14 cellular contexts compared by ENCODE assay signal in genomic region chr1:226813671-226814591, GRCh38. TPM values are rescaled to one million over a fixed set of nuclear protein-coding genes. Genes with fewer than 3 reads are reported as not detected.
DNase-seq lines count a peak whose midpoint lies in the region; ATAC-seq, FAIRE-seq and TF ChIP-seq lines count a peak whose summit lies in the region.
"Had no signal": no experiment of that assay in that cellular context is flagged by ENCODE, and none has a peak within 500 bp of the region (broad histone marks: within the 10 kb centered on the region; RNA-seq: fewer than 3 reads in every experiment).

No MANE protein-coding gene starts in this region.

- TF ChIP-seq EP300 in gastroesophageal sphincter (IDR thresholded peaks at IDR 0.05), result no peak

- FAIRE-seq in pancreas (lab: Jason Lieb, UNC), result no peak
- FAIRE-seq: endometrium had no signal

- intact Hi-C loops in pancreas (cut with DNase I), result no loop called here

- WGBS in gastroesophageal sphincter (ENCODE audit: low coverage in 1 of 2), 2 donors, result 81 to 86% methylated on average over 3 to 7 of the region's 7 CpGs
- 79 to 87% methylated on average over 7 of the region's 7 CpGs for WGBS in pancreas, 2 donors

- H3K36me3 ChIP-seq in gastroesophageal sphincter, result no peaks in the 10 kb centered on the region
- no peaks in the 10 kb centered on the region for H3K36me3 ChIP-seq in skeletal muscle tissue (ENCODE audit: control insufficient read depth in 3 of 3, insufficient read depth in 3 of 3, low read length in 3 of 3)
- no peaks in the 10 kb centered on the region for H3K36me3 ChIP-seq in pancreas
- H3K36me3 ChIP-seq: right lobe of liver had no signal

- H3K4me3 ChIP-seq in gastroesophageal sphincter, result no peak overlapping the region
- no peak overlapping the region for H3K4me3 ChIP-seq in skeletal muscle tissue (ENCODE audit: low read length in 3 of 3)
- H3K4me3 ChIP-seq in pancreas, result no peak overlapping the region
- H3K4me3 ChIP-seq: right lobe of liver had no signal

- H3K9me3 ChIP-seq in gastroesophageal sphincter, result no peaks in the 10 kb centered on the region
- H3K9me3 ChIP-seq in skeletal muscle tissue (ENCODE audit: control insufficient read depth in 3 of 3, low read length in 3 of 3), result no peaks in the 10 kb centered on the region
- no peaks in the 10 kb centered on the region for H3K9me3 ChIP-seq in pancreas
- H3K9me3 ChIP-seq: right lobe of liver had no signal

- CTCF ChIA-PET in RWPE1 (lab: Yijun Ruan, JAX), result interaction anchor here (0.6 to 1.7 kb wide), 4 partner anchors 14 to 569 kb away, joined by 4 to 9 read pairs (median 4); no protein-coding TSS in a partner anchor

- H3K27me3 ChIP-seq in gastroesophageal sphincter (no peaks in the 10 kb centered on the region), skeletal muscle tissue (ENCODE audit: control insufficient read depth in 3 of 3, insufficient read depth in 3 of 3, low read length in 3 of 3) (no peaks in the 10 kb centered on the region), pancreas (no peaks in the 10 kb centered on the region)
- H3K27me3 ChIP-seq: right lobe of liver had no signal

- POLR2A ChIA-PET in RWPE1 (lab: Yijun Ruan, JAX; ENCODE audit: low non-redundant PET), result interaction anchor here (1.1 kb wide), 1 partner anchor 108 kb away, joined by 3 read pairs; no protein-coding TSS in a partner anchor

- TF ChIP-seq CTCF in C4-2B (conservative IDR thresholded peaks at IDR 0.05) (no peak), RWPE1 (conservative IDR thresholded peaks at IDR 0.05; ENCODE audit: low read depth) (no peak), gastroesophageal sphincter (IDR thresholded peaks at IDR 0.05) (no peak), pancreas (IDR thresholded peaks at IDR 0.05) (no peak)

- H3K9ac ChIP-seq in skeletal muscle tissue (ENCODE audit: low read depth in 1 of 3, low read length in 3 of 3), result peak overlapping the region in 2 of 3 donors; percentile 47 to 66

- ATAC-seq in gastroesophageal sphincter (no peak), GM19452 (IDR thresholded peaks at IDR 0.05; ENCODE audit: unreplicated experiment) (no peak), HG02642 (IDR thresholded peaks at IDR 0.05; ENCODE audit: poor library complexity, unreplicated experiment) (no peak), pancreas (no peak)

- H3K4me1 ChIP-seq in gastroesophageal sphincter (peaks cover 3 to 33% (median 12%) of the 10 kb centered on the region in 3 donors), skeletal muscle tissue (ENCODE audit: control insufficient read depth in 3 of 3, insufficient read depth in 3 of 3, low read length in 3 of 3) (peaks cover 16 to 22% (median 21%) of the 10 kb centered on the region in 3 donors), pancreas (no peaks in the 10 kb centered on the region)
- H3K4me1 ChIP-seq: right lobe of liver had no signal

- no peak for TF ChIP-seq POLR2A in gastroesophageal sphincter (IDR thresholded peaks at IDR 0.05)

- DNase-seq in RWPE1 (ENCODE audit: low spot score) (no peak), DMS 273 treated with DMSO at 0.1 percent for 48 hours (lab: John Stamatoyannopoulos, UW) (no peak), pancreas (no peak)
- DNase-seq: NCI-H1048; NCI-H446; nephron progenitor cell; right lobe of liver; stimulated activated naive CD4-positive, alpha-beta T cell treated with Interleukin-2 at 50 U/mL for 16 hours had no signal

- H3K27ac ChIP-seq in C4-2B, result peak overlapping the region; percentile 68
- peak overlapping the region; percentile 77 for H3K27ac ChIP-seq in RWPE1
- H3K27ac ChIP-seq in gastroesophageal sphincter, result peak overlapping the region; percentile 70 to 82 (median 80)
- H3K27ac ChIP-seq in skeletal muscle tissue (ENCODE audit: low read depth, low read length), result peak overlapping the region; percentile 90
- no peak overlapping the region for H3K27ac ChIP-seq in pancreas

RNA-seq across cellular contexts. Expression of gene PSEN2, which starts 56.5 kb away (rescaled TPM):
- total RNA-seq in gastroesophageal sphincter, result 10 to 100 TPM; 41.4 to 64.4 (median 42.5) TPM
- 173 TPM for total RNA-seq in skeletal muscle tissue
- 10 to 100 TPM; 36.5 to 70.2 (median 44.1) TPM for total RNA-seq in pancreas
- polyA plus RNA-seq in pancreas, result 10 to 100 TPM; 31.4 to 37.1 TPM

Comparison
In these comparisons a context has a peak if more than half of its experiments do, and no peak if none do; other contexts are left out.
1. H3K27ac ChIP-seq: peak in C4-2B (single experiment), RWPE1 (single experiment), gastroesophageal sphincter (4 of 4) and skeletal muscle tissue (single experiment); none in pancreas (0 of 4).